In the genomic region with DNA sequence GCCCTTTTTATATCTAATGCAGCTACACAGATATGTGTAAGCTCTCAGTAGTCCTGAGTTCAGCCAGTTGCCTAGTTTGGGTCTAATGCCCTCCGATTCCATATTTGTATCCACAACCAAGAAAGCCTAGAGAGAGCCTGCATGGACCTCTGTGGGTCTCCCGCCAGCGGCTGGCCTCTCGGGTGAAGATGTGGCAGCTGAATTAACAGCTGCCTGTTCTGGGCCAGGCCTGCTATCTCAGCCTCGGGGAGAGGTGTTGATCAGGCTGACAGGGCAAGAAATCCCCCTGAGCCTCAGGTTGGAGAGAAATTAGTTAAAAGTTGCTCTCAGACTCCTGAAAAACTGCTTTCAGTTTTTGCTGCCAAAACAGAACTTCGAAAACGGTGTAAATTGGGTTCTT, we compare ENCODE assay signal across 13 cellular contexts. TPM values are rescaled to one million over a fixed set of nuclear protein-coding genes. Genes with fewer than 3 reads are reported as not detected.
A peak's percentile ranks its signal among the peaks of the same experiment; 100 is the strongest.
DNase-seq lines count a peak whose midpoint lies in the region; ATAC-seq and TF ChIP-seq lines count a peak whose summit lies in the region.
"Had no signal": no experiment of that assay in that cellular context is flagged by ENCODE, and none has a peak within 500 bp of the region (broad histone marks: within the 10 kb centered on the region; RNA-seq: fewer than 3 reads in every experiment).

No MANE protein-coding gene starts in this region.

- peak overlapping the region; percentile 55 for H3K4me3 Mint-ChIP-seq in MCF 10A (ENCODE audit: unreplicated experiment)
- H3K4me3 Mint-ChIP-seq: activated CD4-positive, alpha-beta T cell treated with anti-CD3 and anti-CD28 coated beads, Interleukin-2, amount 10 ng/mL, durations not matched to agents 24 days and 14 days; activated naive CD4-positive, alpha-beta T cell treated with anti-CD3 and anti-CD28 coated beads, Interleukin-2, amount 50 U/mL, for 24 hours had no signal

- H3K36me3 ChIP-seq in HEK293 (ENCODE audit: control insufficient read depth in 2 of 2, insufficient read depth in 1 of 2, low read length in 2 of 2), result no peaks in the 10 kb centered on the region
- H3K36me3 ChIP-seq in mucosa of descending colon (ENCODE audit: low read depth), result no peaks in the 10 kb centered on the region
- H3K36me3 ChIP-seq: BE2C, right atrium auricular region had no signal

- no peaks in the 10 kb centered on the region for H3K9me3 Mint-ChIP-seq in MCF 10A (ENCODE audit: unreplicated experiment)
- H3K9me3 Mint-ChIP-seq: activated CD4-positive, alpha-beta T cell treated with anti-CD3 and anti-CD28 coated beads, Interleukin-2, amount 10 ng/mL, durations not matched to agents 24 days and 14 days; activated naive CD4-positive, alpha-beta T cell treated with anti-CD3 and anti-CD28 coated beads, Interleukin-2, amount 50 U/mL, for 24 hours had no signal

- H3K36me3 Mint-ChIP-seq in MCF 10A (ENCODE audit: insufficient read depth, unreplicated experiment), result peaks cover 5% of the 10 kb centered on the region
- H3K36me3 Mint-ChIP-seq: activated naive CD4-positive, alpha-beta T cell treated with anti-CD3 and anti-CD28 coated beads, Interleukin-2, amount 50 U/mL, for 24 hours had no signal

- ATAC-seq in mucosa of descending colon (peak; percentile 52), HG02642 (IDR thresholded peaks at IDR 0.05; ENCODE audit: poor library complexity, unreplicated experiment) (no peak), HG02973 (IDR thresholded peaks at IDR 0.05; ENCODE audit: unreplicated experiment) (no peak)

- TF ChIP-seq CTCF in 22Rv1 (IDR thresholded peaks at IDR 0.05), result no peak
- no peak for TF ChIP-seq CTCF in HEK293 (tag by site-specific recombination; IDR thresholded peaks at IDR 0.05)
- no peak for TF ChIP-seq CTCF in MCF 10A (IDR thresholded peaks at IDR 0.05; ENCODE audit: unreplicated experiment)
- TF ChIP-seq CTCF in mucosa of descending colon (IDR thresholded peaks at IDR 0.05), result no peak

- H3K27ac Mint-ChIP-seq in MCF 10A (ENCODE audit: low read depth, unreplicated experiment), result peak overlapping the region; percentile 92
- H3K27ac Mint-ChIP-seq: activated CD4-positive, alpha-beta T cell treated with anti-CD3 and anti-CD28 coated beads, Interleukin-2, amount 10 ng/mL, durations not matched to agents 24 days and 14 days; activated naive CD4-positive, alpha-beta T cell treated with anti-CD3 and anti-CD28 coated beads, Interleukin-2, amount 50 U/mL, for 24 hours had no signal

- no TSS peak for BruUV-seq in MCF 10A (replicated peaks; lab: Mats Ljungman, UMichigan)

- peak overlapping the region; percentile 40 for H3K27ac ChIP-seq in 22Rv1
- peak overlapping the region; percentile 61 for H3K27ac ChIP-seq in HEK293 (ENCODE audit: extremely low read depth, low read depth, low read length)

- peaks cover 38% of the 10 kb centered on the region for H3K4me1 ChIP-seq in HEK293 (ENCODE audit: control insufficient read depth, insufficient read depth, low read length)
- H3K4me1 ChIP-seq in mucosa of descending colon (ENCODE audit: low read depth), result peaks cover 12% of the 10 kb centered on the region

- H3K9me3 ChIP-seq in HEK293 (ENCODE audit: control insufficient read depth, insufficient read depth, low read depth, low read length) (no peaks in the 10 kb centered on the region), mucosa of descending colon (no peaks in the 10 kb centered on the region)
- H3K9me3 ChIP-seq: BE2C, right atrium auricular region had no signal

- no peaks in the 10 kb centered on the region for H3K27me3 Mint-ChIP-seq in MCF 10A (ENCODE audit: insufficient read depth, unreplicated experiment)
- H3K27me3 Mint-ChIP-seq: activated CD4-positive, alpha-beta T cell treated with anti-CD3 and anti-CD28 coated beads, Interleukin-2, amount 10 ng/mL, durations not matched to agents 24 days and 14 days; activated naive CD4-positive, alpha-beta T cell treated with anti-CD3 and anti-CD28 coated beads, Interleukin-2, amount 50 U/mL, for 24 hours had no signal

- no peak overlapping the region for H3K4me3 ChIP-seq in HEK293 (ENCODE audit: low read depth, low read length)
- H3K4me3 ChIP-seq in mucosa of descending colon, result no peak overlapping the region
- H3K4me3 ChIP-seq: right atrium auricular region had no signal

- DNase-seq in MCF 10A (ENCODE audit: unreplicated experiment), result peak; percentile 27
- no peak for DNase-seq in mucosa of descending colon
- DNase-seq in HUDEP-2 (lab: John Stamatoyannopoulos, UW; ENCODE audit: unreplicated experiment in 76 of 76), result no peak
- no peak for DNase-seq in DMS114 treated with DMSO at 0.1 percent for 48 hours (lab: John Stamatoyannopoulos, UW; ENCODE audit: unreplicated experiment)
- DNase-seq: activated CD4-positive, alpha-beta T cell treated with anti-CD3 and anti-CD28 coated beads, Interleukin-2, amount 10 ng/mL, durations not matched to agents 24 days and 14 days; BE2C; NCI-H187 had no signal

- peaks cover 31% of the 10 kb centered on the region for H3K4me1 Mint-ChIP-seq in MCF 10A (ENCODE audit: insufficient read depth, unreplicated experiment)

- CTCF ChIA-PET in HEK293 (lab: Yijun Ruan, JAX), result interaction anchor here (1.0 to 1.1 kb wide), 2 partner anchors 12 to 48 kb away, joined by 3 read pairs; no protein-coding TSS in a partner anchor
- CTCF ChIA-PET in MCF 10A (lab: Yijun Ruan, JAX), result interaction anchor here (0.9 to 1.4 kb wide), 3 partner anchors 24 to 76 kb away, joined by 3 to 6 read pairs (median 3); a partner anchor contains a TSS

- intact Hi-C loops in MCF 10A (cut with micrococcal nuclease), result no loop called here
- intact Hi-C loops in mucosa of descending colon (cut with DNase I, micrococcal nuclease), result no loop called here

- POLR2A ChIA-PET in HEK293 (lab: Yijun Ruan, JAX), result interaction anchor here (0.6 to 1.1 kb wide), 4 partner anchors 9 to 420 kb away, joined by 3 to 5 read pairs (median 3); a partner anchor contains a TSS
- POLR2A ChIA-PET in MCF 10A (lab: Yijun Ruan, JAX), result interaction anchor here (0.6 to 6.8 kb wide), 28 partner anchors 7 to 1244 kb away, joined by 3 to 44 read pairs (median 4); a partner anchor contains a TSS

TF ChIP-seq in HEK293, 187 proteins besides CTCF, POLR2A, EP300 and RAD21 (continues in another document):
- no peak for TF ChIP-seq REPIN1 (tag by site-specific recombination; IDR thresholded peaks at IDR 0.05; ENCODE audit: low read depth)
- TF ChIP-seq ZNF114 (tag by site-specific recombination; IDR thresholded peaks at IDR 0.05), result no peak
- TF ChIP-seq ZNF837 (tag by site-specific recombination; IDR thresholded peaks at IDR 0.05), result no peak
- no peak for TF ChIP-seq ZFP37 (tag by site-specific recombination; IDR thresholded peaks at IDR 0.05)
- TF ChIP-seq, protein P1, sequence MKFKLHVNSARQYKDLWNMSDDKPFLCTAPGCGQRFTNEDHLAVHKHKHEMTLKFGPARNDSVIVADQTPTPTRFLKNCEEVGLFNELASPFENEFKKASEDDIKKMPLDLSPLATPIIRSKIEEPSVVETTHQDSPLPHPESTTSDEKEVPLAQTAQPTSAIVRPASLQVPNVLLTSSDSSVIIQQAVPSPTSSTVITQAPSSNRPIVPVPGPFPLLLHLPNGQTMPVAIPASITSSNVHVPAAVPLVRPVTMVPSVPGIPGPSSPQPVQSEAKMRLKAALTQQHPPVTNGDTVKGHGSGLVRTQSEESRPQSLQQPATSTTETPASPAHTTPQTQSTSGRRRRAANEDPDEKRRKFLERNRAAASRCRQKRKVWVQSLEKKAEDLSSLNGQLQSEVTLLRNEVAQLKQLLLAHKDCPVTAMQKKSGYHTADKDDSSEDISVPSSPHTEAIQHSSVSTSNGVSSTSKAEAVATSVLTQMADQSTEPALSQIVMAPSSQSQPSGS (tag by site-specific recombination; IDR thresholded peaks at IDR 0.05; ENCODE audit: low read depth), result no peak
- TF ChIP-seq GLIS1 (tag by site-specific recombination; IDR thresholded peaks at IDR 0.05), result no peak
- TF ChIP-seq, protein P2, sequence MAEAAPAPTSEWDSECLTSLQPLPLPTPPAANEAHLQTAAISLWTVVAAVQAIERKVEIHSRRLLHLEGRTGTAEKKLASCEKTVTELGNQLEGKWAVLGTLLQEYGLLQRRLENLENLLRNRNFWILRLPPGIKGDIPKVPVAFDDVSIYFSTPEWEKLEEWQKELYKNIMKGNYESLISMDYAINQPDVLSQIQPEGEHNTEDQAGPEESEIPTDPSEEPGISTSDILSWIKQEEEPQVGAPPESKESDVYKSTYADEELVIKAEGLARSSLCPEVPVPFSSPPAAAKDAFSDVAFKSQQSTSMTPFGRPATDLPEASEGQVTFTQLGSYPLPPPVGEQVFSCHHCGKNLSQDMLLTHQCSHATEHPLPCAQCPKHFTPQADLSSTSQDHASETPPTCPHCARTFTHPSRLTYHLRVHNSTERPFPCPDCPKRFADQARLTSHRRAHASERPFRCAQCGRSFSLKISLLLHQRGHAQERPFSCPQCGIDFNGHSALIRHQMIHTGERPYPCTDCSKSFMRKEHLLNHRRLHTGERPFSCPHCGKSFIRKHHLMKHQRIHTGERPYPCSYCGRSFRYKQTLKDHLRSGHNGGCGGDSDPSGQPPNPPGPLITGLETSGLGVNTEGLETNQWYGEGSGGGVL (tag by site-specific recombination; IDR thresholded peaks at IDR 0.05), result no peak
- TF ChIP-seq, protein P3, sequence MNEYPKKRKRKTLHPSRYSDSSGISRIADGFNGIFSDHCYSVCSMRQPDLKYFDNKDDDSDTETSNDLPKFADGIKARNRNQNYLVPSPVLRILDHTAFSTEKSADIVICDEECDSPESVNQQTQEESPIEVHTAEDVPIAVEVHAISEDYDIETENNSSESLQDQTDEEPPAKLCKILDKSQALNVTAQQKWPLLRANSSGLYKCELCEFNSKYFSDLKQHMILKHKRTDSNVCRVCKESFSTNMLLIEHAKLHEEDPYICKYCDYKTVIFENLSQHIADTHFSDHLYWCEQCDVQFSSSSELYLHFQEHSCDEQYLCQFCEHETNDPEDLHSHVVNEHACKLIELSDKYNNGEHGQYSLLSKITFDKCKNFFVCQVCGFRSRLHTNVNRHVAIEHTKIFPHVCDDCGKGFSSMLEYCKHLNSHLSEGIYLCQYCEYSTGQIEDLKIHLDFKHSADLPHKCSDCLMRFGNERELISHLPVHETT (tag by site-specific recombination; IDR thresholded peaks at IDR 0.05), result no peak

RNA-seq across cellular contexts. Expression of a gene that starts 19.8 kb away (rescaled TPM):
- total RNA-seq in MCF 10A (2022), result 42.6 and 48.4 TPM in 2 replicates
- total RNA-seq in mucosa of descending colon, result 10 to 100 TPM in 1 of 3 donors, 1 to 10 TPM in 2; 8.3 to 12.9 (median 9.4) TPM

RNA-seq across cellular contexts. Expression of a gene that starts 36.5 kb away (rescaled TPM):
- total RNA-seq in MCF 10A (2022) (17.5 and 23.4 TPM in 2 replicates), mucosa of descending colon (100 to 1,000 TPM in 1 of 3 donors, 10 to 100 TPM in 2; 69.1 to 144 (median 99.1) TPM)

RNA-seq across cellular contexts. Expression of a gene that starts 36.7 kb away (rescaled TPM):
- total RNA-seq in MCF 10A (2022), result 155 and 174 TPM in 2 replicates
- total RNA-seq in mucosa of descending colon, result 10 to 100 TPM; 58.7 to 82.8 (median 75.2) TPM

RNA-seq across cellular contexts. Expression of a gene that starts 42.3 kb away (rescaled TPM):
- 22.7 and 31.4 TPM in 2 replicates for total RNA-seq in MCF 10A (2022)
- 10 to 100 TPM; 15.1 to 16.2 (median 15.3) TPM for total RNA-seq in mucosa of descending colon
